Comparison of ENCODE assay signal across 11 cellular contexts in the genomic region with DNA sequence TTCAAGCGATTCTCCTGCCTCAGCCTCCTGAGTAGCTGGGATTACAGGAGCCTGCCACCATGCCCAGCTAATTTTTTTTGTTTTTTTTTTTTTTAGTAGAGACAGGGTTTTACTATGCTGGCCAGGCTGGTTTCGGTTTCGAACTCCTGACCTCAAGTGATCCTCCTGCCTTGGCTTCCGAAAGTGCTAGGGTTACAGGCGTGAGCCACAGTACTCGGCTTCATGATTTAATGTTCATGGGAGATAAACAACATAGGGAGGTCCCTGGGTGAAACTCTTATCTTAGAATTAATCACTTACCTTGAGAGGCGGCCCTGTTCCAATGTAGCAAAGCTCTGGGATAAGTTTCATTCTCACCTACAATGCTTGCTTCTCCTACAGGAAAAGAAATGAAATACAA.
A peak's percentile ranks its signal among the peaks of the same experiment; 100 is the strongest.
DNase-seq lines count a peak whose midpoint lies in the region; ATAC-seq and TF ChIP-seq lines count a peak whose summit lies in the region.
"Had no signal": no experiment of that assay in that cellular context is flagged by ENCODE, and none has a peak within 500 bp of the region (broad histone marks: within the 10 kb centered on the region; RNA-seq: fewer than 3 reads in every experiment).

No MANE protein-coding gene starts in this region.

- peak; percentile 10 for DNase-seq in left kidney (ENCODE audit: low read depth, low spot score)
- DNase-seq in activated effector memory CD4-positive, alpha-beta T cell treated with anti-CD3 and anti-CD28 coated beads, Interleukin-2, amount 50 U/mL, for 16 hours, result no peak
- no peak for DNase-seq in coronary artery (ENCODE audit: low spot score)
- no peak for DNase-seq in activated CD8-positive, alpha-beta memory T cell treated with anti-CD3 and anti-CD28 coated beads for 24 hours
- no peak for DNase-seq in NCI-H2107 (lab: John Stamatoyannopoulos, UW)
- DNase-seq: activated CD4-positive, CD25-positive, alpha-beta regulatory T cell; COR-L47; NCI-H1930 had no signal

- H3K4me3 ChIP-seq in coronary artery, result no peak overlapping the region

- no peak overlapping the region for H3K27ac ChIP-seq in coronary artery

- TF ChIP-seq CTCF in coronary artery (IDR thresholded peaks at IDR 0.05), result no peak

- ATAC-seq in GM18909 (IDR thresholded peaks at IDR 0.05; ENCODE audit: poor library complexity, unreplicated experiment), result peak; percentile 100
- ATAC-seq in GM21723 (IDR thresholded peaks at IDR 0.05; ENCODE audit: unreplicated experiment), result peak; percentile 92
- ATAC-seq in HG03342 (IDR thresholded peaks at IDR 0.05; ENCODE audit: unreplicated experiment), result peak; percentile 97
